In the genomic region with DNA sequence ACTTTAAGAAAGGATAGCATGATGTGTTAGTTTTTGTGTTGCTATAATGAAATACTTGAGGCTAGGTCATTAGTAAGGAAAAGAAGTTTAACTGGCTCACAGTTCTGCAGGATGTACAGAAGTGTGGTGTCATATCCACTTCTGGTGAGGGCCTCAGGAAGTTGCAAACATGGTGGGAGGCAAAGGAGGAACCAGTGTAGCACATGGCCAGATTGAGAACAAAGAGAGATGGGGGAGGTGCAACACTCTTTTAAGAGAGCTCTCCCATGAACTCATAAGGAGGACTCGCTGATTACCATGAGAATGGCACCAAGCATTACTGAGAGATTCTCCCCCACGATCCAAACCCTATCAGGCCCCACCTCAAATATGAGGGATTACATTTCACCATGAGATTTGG, we compare ENCODE assay signal across 1 cellular context.
TF ChIP-seq lines count a peak whose summit lies in the region.

No MANE protein-coding gene starts in this region.

TF ChIP-seq in GM23338, 12 proteins besides CTCF, POLR2A, EP300 and RAD21 (continued from another document):
- TF ChIP-seq REST (IDR thresholded peaks at IDR 0.05; ENCODE audit: unreplicated experiment) (no peak), JUNB (IDR thresholded peaks at IDR 0.05; ENCODE audit: unreplicated experiment) (no peak), ZNF331 (CRISPR knock-in tag; IDR thresholded peaks at IDR 0.05; ENCODE audit: low read depth) (no peak), POLR2AphosphoS5 (IDR thresholded peaks at IDR 0.05; ENCODE audit: low read depth) (no peak), CREB1 (CRISPR knock-in tag; IDR thresholded peaks at IDR 0.05; ENCODE audit: low read depth) (no peak), NANOG (IDR thresholded peaks at IDR 0.05; ENCODE audit: borderline replicate concordance) (no peak), ZNF114 (CRISPR knock-in tag; IDR thresholded peaks at IDR 0.05) (no peak)
- TF ChIP-seq, protein P1, sequence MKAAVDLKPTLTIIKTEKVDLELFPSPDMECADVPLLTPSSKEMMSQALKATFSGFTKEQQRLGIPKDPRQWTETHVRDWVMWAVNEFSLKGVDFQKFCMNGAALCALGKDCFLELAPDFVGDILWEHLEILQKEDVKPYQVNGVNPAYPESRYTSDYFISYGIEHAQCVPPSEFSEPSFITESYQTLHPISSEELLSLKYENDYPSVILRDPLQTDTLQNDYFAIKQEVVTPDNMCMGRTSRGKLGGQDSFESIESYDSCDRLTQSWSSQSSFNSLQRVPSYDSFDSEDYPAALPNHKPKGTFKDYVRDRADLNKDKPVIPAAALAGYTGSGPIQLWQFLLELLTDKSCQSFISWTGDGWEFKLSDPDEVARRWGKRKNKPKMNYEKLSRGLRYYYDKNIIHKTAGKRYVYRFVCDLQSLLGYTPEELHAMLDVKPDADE (IDR thresholded peaks at IDR 0.05), result no peak
